8 cellular contexts compared by ENCODE assay signal in the genomic region with DNA sequence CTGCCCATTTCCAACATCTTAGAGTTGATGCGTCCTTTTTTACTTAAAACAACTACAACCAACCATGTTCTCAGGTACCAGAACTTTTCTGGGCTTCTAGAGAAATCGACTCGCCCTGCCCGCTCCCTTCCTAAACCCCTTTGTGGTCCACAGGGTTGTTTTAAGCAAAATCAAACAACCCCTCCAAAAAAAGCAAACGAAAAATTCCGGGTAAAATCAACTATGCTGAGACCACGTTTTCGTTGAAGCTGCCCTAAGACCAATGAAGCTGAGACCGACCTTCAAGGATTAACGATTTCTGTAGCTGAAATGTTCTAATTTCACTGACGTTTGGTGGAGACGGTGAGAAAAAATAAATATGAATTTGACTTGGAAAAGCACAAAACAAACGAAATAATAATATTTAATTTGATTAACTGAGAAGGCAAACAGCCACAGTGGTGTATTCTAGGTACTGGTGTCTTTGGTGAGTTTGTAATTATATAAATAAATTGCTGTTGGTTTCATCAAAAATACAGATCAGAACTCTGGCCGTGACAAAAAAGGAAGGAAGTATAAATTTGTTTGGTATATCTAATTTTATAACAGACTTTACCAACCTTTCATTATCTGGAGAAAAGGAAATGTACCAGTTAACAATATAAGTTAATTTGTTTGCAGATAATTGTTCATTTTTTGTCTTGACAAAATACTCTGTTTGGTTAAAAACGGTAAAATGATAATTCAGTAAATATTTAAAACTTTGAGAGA. TPM values are rescaled to one million over a fixed set of nuclear protein-coding genes. Genes with fewer than 3 reads are reported as not detected.
DNase-seq lines count a peak whose midpoint lies in the region; ATAC-seq and TF ChIP-seq lines count a peak whose summit lies in the region.

No MANE protein-coding gene starts in this region.

- H3K56ac ChIP-seq in mesendoderm (ENCODE audit: low read length): peak overlapping the region; percentile 94

- H3K79me1 ChIP-seq in mesendoderm (ENCODE audit: low read length): peaks cover 2% of the 10 kb centered on the region

- peaks cover 15% of the 10 kb centered on the region for H3K79me2 ChIP-seq in mesendoderm (ENCODE audit: control insufficient read depth, insufficient read depth, low read length)

- peak overlapping the region; percentile 91 for H3K18ac ChIP-seq in mesendoderm (ENCODE audit: low read length)

- no CpG with 5 or more reads among the region's 15 CpGs for WGBS in mesendoderm (ENCODE audit: extremely low coverage, insufficient coverage, low lambda C conversion rate)

- H3K4ac ChIP-seq in mesendoderm (ENCODE audit: low read depth, low read length): peak overlapping the region; percentile 83

- H3K4me3 ChIP-seq in CD4-positive, CD25-positive, alpha-beta regulatory T cell (ENCODE audit: low read depth, low read length): no peak overlapping the region
- H3K4me3 ChIP-seq in HFF-Myc (replicated peaks; ENCODE audit: low read depth, low read length) (peak overlapping the region; percentile 60), mesendoderm (ENCODE audit: low read length) (peak overlapping the region; percentile 73)

- intact Hi-C loops in activated T-helper 2 cell treated with anti-CD3 and anti-CD28 coated beads, Interferon-gamma antibody, Interleukin-2, Interleukin-4, amounts not matched to agents 10 μg/mL and 5 μg/mL and 100 μg/mL, durations not matched to agents 14 hours and 24 hours and 36 hours (cut with micrococcal nuclease): loop anchor here (1.0 to 10.0 kb wide), 6 partner anchors 57 to 1432 kb away; a partner anchor contains a TSS

- peaks cover 32% of the 10 kb centered on the region for H3K4me1 ChIP-seq in CD4-positive, CD25-positive, alpha-beta regulatory T cell (ENCODE audit: control insufficient read depth, insufficient read depth, low read length, poor library complexity, severe bottlenecking)
- H3K4me1 ChIP-seq in mesendoderm (ENCODE audit: control insufficient read depth, low read depth, low read length): peaks cover 2% of the 10 kb centered on the region

- H3K36me3 Mint-ChIP-seq in CD4-positive, CD25-positive, alpha-beta regulatory T cell: no peaks in the 10 kb centered on the region
- H3K36me3 Mint-ChIP-seq in activated T-helper 2 cell treated with anti-CD3 and anti-CD28 coated beads, Interferon-gamma antibody, Interleukin-2, Interleukin-4, amounts not matched to agents 10 μg/mL and 5 μg/mL and 100 μg/mL, durations not matched to agents 14 hours and 24 hours and 36 hours (ENCODE audit: low read depth): peaks cover 6% of the 10 kb centered on the region

- H3K27ac ChIP-seq in CD4-positive, CD25-positive, alpha-beta regulatory T cell (ENCODE audit: insufficient read depth, low read length, poor library complexity, severe bottlenecking): no peak overlapping the region
- peak overlapping the region; percentile 100 for H3K27ac ChIP-seq in mesendoderm (ENCODE audit: low read depth, low read length)

- H3K4me1 Mint-ChIP-seq in CD4-positive, CD25-positive, alpha-beta regulatory T cell: peaks cover 15 to 27% (median 22%) of the 10 kb centered on the region in 4 donors
- peaks cover 33% of the 10 kb centered on the region for H3K4me1 Mint-ChIP-seq in activated T-helper 2 cell treated with anti-CD3 and anti-CD28 coated beads, Interferon-gamma antibody, Interleukin-2, Interleukin-4, amounts not matched to agents 10 μg/mL and 5 μg/mL and 100 μg/mL, durations not matched to agents 14 hours and 24 hours and 36 hours (ENCODE audit: low read depth)

- H3K27me3 Mint-ChIP-seq in CD4-positive, CD25-positive, alpha-beta regulatory T cell: peaks cover 76% of the 10 kb centered on the region
- peaks cover 35% of the 10 kb centered on the region for H3K27me3 Mint-ChIP-seq in activated T-helper 2 cell treated with anti-CD3 and anti-CD28 coated beads, Interferon-gamma antibody, Interleukin-2, Interleukin-4, amounts not matched to agents 10 μg/mL and 5 μg/mL and 100 μg/mL, durations not matched to agents 14 hours and 24 hours and 36 hours (ENCODE audit: low read depth)

- H3K23ac ChIP-seq in mesendoderm (ENCODE audit: low read length): no peak overlapping the region

- no peak overlapping the region for H2BK15ac ChIP-seq in mesendoderm (replicated peaks; ENCODE audit: low read depth)

- peaks cover 0 to 14% (median 2%) of the 10 kb centered on the region in 7 donors for H3K9me3 Mint-ChIP-seq in CD4-positive, CD25-positive, alpha-beta regulatory T cell
- no peaks in the 10 kb centered on the region for H3K9me3 Mint-ChIP-seq in activated T-helper 2 cell treated with anti-CD3 and anti-CD28 coated beads, Interferon-gamma antibody, Interleukin-2, Interleukin-4, amounts not matched to agents 10 μg/mL and 5 μg/mL and 100 μg/mL, durations not matched to agents 14 hours and 24 hours and 36 hours

- H4K5ac ChIP-seq in mesendoderm (ENCODE audit: low read length): no peak overlapping the region

- H2BK120ac ChIP-seq in mesendoderm (ENCODE audit: low read depth, low read length): peak overlapping the region; percentile 91

- peaks cover 81% of the 10 kb centered on the region for H3K27me3 ChIP-seq in CD4-positive, CD25-positive, alpha-beta regulatory T cell (ENCODE audit: control insufficient read depth, insufficient read depth, low read length)
- no peaks in the 10 kb centered on the region for H3K27me3 ChIP-seq in mesendoderm (ENCODE audit: insufficient read depth, low read length, poor library complexity)

- H2AK5ac ChIP-seq in mesendoderm (ENCODE audit: low read length): no peak overlapping the region

- no peak for TF ChIP-seq CTCF in HFF-Myc (IDR thresholded peaks at IDR 0.05; ENCODE audit: low read depth, low read length, missing control alignments)

- H4K8ac ChIP-seq in mesendoderm (ENCODE audit: low read depth, low read length): no peak overlapping the region

- peak in 1 of 3 donors; percentile 25 for DNase-seq in CD4-positive, CD25-positive, alpha-beta regulatory T cell
- DNase-seq in HFF-Myc (ENCODE audit: extremely low read depth, low read depth) (no peak), mesendoderm (no peak), NCI-H2196 treated with DMSO at 0.1 percent for 48 hours (lab: John Stamatoyannopoulos, UW; ENCODE audit: unreplicated experiment) (no peak), NCI-H1048 (lab: John Stamatoyannopoulos, UW) (no peak), NK-92 (lab: John Stamatoyannopoulos, UW; ENCODE audit: unreplicated experiment) (no peak)
- DNase-seq in activated T-helper 2 cell treated with anti-CD3 and anti-CD28 coated beads, Interferon-gamma antibody, Interleukin-2, Interleukin-4, amounts not matched to agents 10 μg/mL and 5 μg/mL and 100 μg/mL, durations not matched to agents 14 hours and 24 hours and 36 hours (ENCODE audit: low spot score): no peak

- peaks cover 15% of the 10 kb centered on the region in 2 experiments for H3K9me3 ChIP-seq in CD4-positive, CD25-positive, alpha-beta regulatory T cell (ENCODE audit: control insufficient read depth in 2 of 2, low read length in 2 of 2)

- H3K9ac ChIP-seq in mesendoderm (ENCODE audit: low read length): peak overlapping the region; percentile 95

- peak overlapping the region; percentile 89 for H2BK5ac ChIP-seq in mesendoderm (ENCODE audit: low read length)

- peak overlapping the region; percentile 51 to 78 (median 68) for H3K4me3 Mint-ChIP-seq in CD4-positive, CD25-positive, alpha-beta regulatory T cell
- H3K4me3 Mint-ChIP-seq in activated T-helper 2 cell treated with anti-CD3 and anti-CD28 coated beads, Interferon-gamma antibody, Interleukin-2, Interleukin-4, amounts not matched to agents 10 μg/mL and 5 μg/mL and 100 μg/mL, durations not matched to agents 14 hours and 24 hours and 36 hours (ENCODE audit: low read depth): peak overlapping the region; percentile 85

- ATAC-seq in CD4-positive, CD25-positive, alpha-beta regulatory T cell (ENCODE audit: low read depth in 2 of 2): no peak
- ATAC-seq in HG02970 (IDR thresholded peaks at IDR 0.05; ENCODE audit: low FRiP score, unreplicated experiment): no peak

- no peaks in the 10 kb centered on the region for H3K36me3 ChIP-seq in CD4-positive, CD25-positive, alpha-beta regulatory T cell (ENCODE audit: control insufficient read depth, insufficient read depth, low read length)
- no peaks in the 10 kb centered on the region for H3K36me3 ChIP-seq in mesendoderm (ENCODE audit: control insufficient read depth, insufficient read depth, low read length)

- peak overlapping the region in 1 of 3 donors; percentile 74 for H3K27ac Mint-ChIP-seq in CD4-positive, CD25-positive, alpha-beta regulatory T cell
- H3K27ac Mint-ChIP-seq in activated T-helper 2 cell treated with anti-CD3 and anti-CD28 coated beads, Interferon-gamma antibody, Interleukin-2, Interleukin-4, amounts not matched to agents 10 μg/mL and 5 μg/mL and 100 μg/mL, durations not matched to agents 14 hours and 24 hours and 36 hours: peak overlapping the region; percentile 65

- peak overlapping the region; percentile 77 for H3K4me2 ChIP-seq in mesendoderm (ENCODE audit: low read length)

RNA-seq across cellular contexts. Expression of a gene that starts 4.7 kb away (rescaled TPM):
- 1.7 TPM for total RNA-seq in CD4-positive, CD25-positive, alpha-beta regulatory T cell
- polyA plus RNA-seq in CD4-positive, CD25-positive, alpha-beta regulatory T cell: not detected
- 16.6 and 18.2 TPM in 2 replicates for total RNA-seq in activated T-helper 2 cell treated with anti-CD3 and anti-CD28 coated beads, Interferon-gamma antibody, Interleukin-2, Interleukin-4, amounts not matched to agents 10 μg/mL and 5 μg/mL and 100 μg/mL, durations not matched to agents 14 hours and 24 hours and 36 hours
- 53.9 TPM for polyA plus RNA-seq in mesendoderm (2013, experiment 1 of 2)
- polyA plus RNA-seq in mesendoderm (2013, experiment 2 of 2): 54.3 TPM

RNA-seq across cellular contexts. Expression of a gene that starts 56.8 kb away (rescaled TPM):
- 292 TPM for total RNA-seq in CD4-positive, CD25-positive, alpha-beta regulatory T cell
- polyA plus RNA-seq in CD4-positive, CD25-positive, alpha-beta regulatory T cell: 10 to 100 TPM; 32.6 to 71.6 (median 51.0) TPM
- total RNA-seq in activated T-helper 2 cell treated with anti-CD3 and anti-CD28 coated beads, Interferon-gamma antibody, Interleukin-2, Interleukin-4, amounts not matched to agents 10 μg/mL and 5 μg/mL and 100 μg/mL, durations not matched to agents 14 hours and 24 hours and 36 hours: 105 and 115 TPM in 2 replicates
- 100 TPM for polyA plus RNA-seq in mesendoderm (2013, experiment 1 of 2)
- polyA plus RNA-seq in mesendoderm (2013, experiment 2 of 2): 100.0 TPM
